ENCODE assay signal across 8 cellular contexts in the genomic region with DNA sequence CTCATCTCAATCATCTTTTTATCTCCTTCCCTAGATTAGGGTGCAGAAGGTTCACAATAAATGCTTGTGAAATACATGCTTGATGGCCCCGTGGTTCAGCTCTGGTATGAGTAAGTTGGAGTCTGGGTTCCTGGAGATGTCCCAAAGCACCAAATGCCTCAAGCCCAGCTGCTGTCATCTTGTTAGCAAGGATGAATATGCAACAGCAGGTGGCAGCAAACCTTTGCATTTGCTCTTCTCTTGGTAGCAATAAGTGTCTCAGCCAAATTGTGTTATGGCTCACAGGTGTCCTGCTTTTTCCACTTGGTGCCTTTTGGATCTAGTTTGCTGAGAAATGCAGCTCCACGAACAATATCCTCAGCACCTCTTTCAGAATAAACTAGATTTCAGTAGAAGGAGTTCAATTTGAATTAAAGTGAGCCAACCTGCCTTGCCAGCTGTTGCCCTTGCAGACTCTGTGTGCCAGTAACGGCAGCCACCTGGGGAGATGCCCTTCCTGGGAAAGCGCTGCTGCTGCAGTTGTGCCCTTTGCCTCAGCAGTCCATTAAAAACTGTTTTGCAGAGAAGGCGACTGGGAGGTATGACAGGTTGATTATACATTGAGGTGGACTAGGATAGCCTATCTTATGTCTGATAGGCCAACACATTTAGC.
DNase-seq lines count a peak whose midpoint lies in the region; ATAC-seq and TF ChIP-seq lines count a peak whose summit lies in the region.

No MANE protein-coding gene starts in this region.

- intact Hi-C loops in CD14-positive monocyte (cut with micrococcal nuclease), result no loop called here

- ATAC-seq in GM21515 (IDR thresholded peaks at IDR 0.05; ENCODE audit: unreplicated experiment), result peak; percentile 79
- ATAC-seq in GM18870 (IDR thresholded peaks at IDR 0.05; ENCODE audit: unreplicated experiment), result no peak

- no peaks in the 10 kb centered on the region for H3K9me3 ChIP-seq in SK-N-MC (ENCODE audit: low read depth, low read length)
- H3K9me3 ChIP-seq in neuronal stem cell (replicated peaks in 1 of 2; ENCODE audit: control insufficient read depth in 2 of 2, insufficient read depth in 1 of 2, low read depth in 1 of 2, low read length in 2 of 2), result no peaks in the 10 kb centered on the region

- no peak for TF ChIP-seq CTCF in CD14-positive monocyte (IDR thresholded peaks at IDR 0.05)

- H2AK5ac ChIP-seq in neuronal stem cell (ENCODE audit: low read depth, low read length), result no peak overlapping the region

- no peak overlapping the region for H3K18ac ChIP-seq in neuronal stem cell (ENCODE audit: low read length)

- H3K9ac ChIP-seq in SK-N-MC (ENCODE audit: insufficient read length) (no peak overlapping the region), neuronal stem cell (ENCODE audit: low read depth, low read length, poor library complexity) (no peak overlapping the region)

- H3K27me3 Mint-ChIP-seq in CD14-positive monocyte (ENCODE audit: low read depth in 3 of 3), result peaks cover 0 to 4% (median 2%) of the 10 kb centered on the region in 3 donors

- H3K27me3 ChIP-seq in neuronal stem cell (ENCODE audit: control insufficient read depth in 3 of 3, insufficient read depth in 3 of 3, low read depth in 1 of 3, low read length in 3 of 3), result no peaks in the 10 kb centered on the region

- H3K4me1 ChIP-seq in neuronal stem cell (ENCODE audit: control insufficient read depth in 2 of 2, insufficient read depth in 1 of 2, low read depth in 1 of 2, low read length in 2 of 2), result no peaks in the 10 kb centered on the region

- no peaks in the 10 kb centered on the region for H3K79me1 ChIP-seq in neuronal stem cell (ENCODE audit: low read depth, low read length)

- H3K27ac ChIP-seq in SK-N-MC (no peak overlapping the region), neuronal stem cell (replicated peaks; ENCODE audit: low read length) (no peak overlapping the region)

- DNase-seq in DMS79 treated with DMSO at 0.1 percent for 48 hours (lab: John Stamatoyannopoulos, UW), result peak; percentile 49
- peak; percentile 79 for DNase-seq in NCI-H1092 treated with DMSO at 0.1 percent for 48 hours (lab: John Stamatoyannopoulos, UW)
- peak; percentile 87 for DNase-seq in SK-N-MC (ENCODE audit: low read depth, low spot score)
- DNase-seq in fibroblast of gingiva (ENCODE audit: low read depth), result peak; percentile 66
- peak; percentile 64 for DNase-seq in neuronal stem cell (ENCODE audit: low spot score)
- DNase-seq in CD14-positive monocyte (ENCODE audit: low spot score), result no peak

- H2BK5ac ChIP-seq in neuronal stem cell (ENCODE audit: low read length), result no peak overlapping the region

- H3K14ac ChIP-seq in neuronal stem cell (ENCODE audit: low read length), result no peak overlapping the region

- no peak overlapping the region for H2AFZ ChIP-seq in neuronal stem cell (ENCODE audit: low read length)

- H2BK15ac ChIP-seq in neuronal stem cell (ENCODE audit: low read length), result no peak overlapping the region

- no peak overlapping the region for H4K91ac ChIP-seq in neuronal stem cell (ENCODE audit: low read depth, low read length, poor library complexity)

- H3K23ac ChIP-seq in neuronal stem cell (ENCODE audit: low read depth, low read length, poor library complexity), result no peak overlapping the region

- no CpG with 5 or more reads among the region's 5 CpGs for WGBS in neuronal stem cell (ENCODE audit: extremely low coverage in 2 of 2, insufficient read length in 2 of 2, insufficient replicate concordance in 1 of 2), 2 donors

- no peak overlapping the region for H3K4ac ChIP-seq in neuronal stem cell (ENCODE audit: low read length)

- no peak overlapping the region for H3K4me2 ChIP-seq in neuronal stem cell (ENCODE audit: insufficient read depth, low read length, poor library complexity, severe bottlenecking)

- no peaks in the 10 kb centered on the region for H3K36me3 ChIP-seq in SK-N-MC (ENCODE audit: insufficient read depth, low read length)
- no peaks in the 10 kb centered on the region for H3K36me3 ChIP-seq in neuronal stem cell (replicated peaks in 1 of 2; ENCODE audit: control insufficient read depth in 2 of 2, insufficient read depth in 2 of 2, low read length in 2 of 2)

- H3K4me3 ChIP-seq in SK-N-MC (no peak overlapping the region), neuronal stem cell (ENCODE audit: low read length in 2 of 2) (no peak overlapping the region)

- H3K27ac Mint-ChIP-seq in CD14-positive monocyte, result no peak overlapping the region

- no peak overlapping the region for H3K4me3 Mint-ChIP-seq in CD14-positive monocyte

- peak overlapping the region; percentile 43 for H4K8ac ChIP-seq in neuronal stem cell (ENCODE audit: low read depth, low read length)

- no peaks in the 10 kb centered on the region for H3K4me1 Mint-ChIP-seq in CD14-positive monocyte

- H2BK12ac ChIP-seq in neuronal stem cell (ENCODE audit: low read length), result no peak overlapping the region

- H3K36me3 Mint-ChIP-seq in CD14-positive monocyte, result no peaks in the 10 kb centered on the region

- no peak overlapping the region for H2BK120ac ChIP-seq in neuronal stem cell (ENCODE audit: low read depth, low read length)

- peaks cover 0 to 4% (median 0%) of the 10 kb centered on the region in 7 donors for H3K9me3 Mint-ChIP-seq in CD14-positive monocyte
